Comparison of ENCODE assay signal across 9 cellular contexts in genomic region chr12:64660237-64661018, GRCh38. TPM values are rescaled to one million over a fixed set of nuclear protein-coding genes. Genes with fewer than 3 reads are reported as not detected.
DNase-seq lines count a peak whose midpoint lies in the region; ATAC-seq and TF ChIP-seq lines count a peak whose summit lies in the region.
"Had no signal": no experiment of that assay in that cellular context is flagged by ENCODE, and none has a peak within 500 bp of the region (broad histone marks: within the 10 kb centered on the region; RNA-seq: fewer than 3 reads in every experiment).

No MANE protein-coding gene starts in this region.

- H3K36me3 ChIP-seq in breast epithelium (no peaks in the 10 kb centered on the region), thoracic aorta (no peaks in the 10 kb centered on the region)

- no peaks in the 10 kb centered on the region for H3K9me3 Mint-ChIP-seq in MCF 10A (ENCODE audit: unreplicated experiment)
- peaks cover 4% of the 10 kb centered on the region for H3K9me3 Mint-ChIP-seq in T-helper 1 cell treated with Interleukin-12 subunit alpha and Interleukin-12 subunit beta and Interleukin-4 antibody, amounts not matched to agents 30 μg/mL and 1 μg/mL, for 36 hours

- no peaks in the 10 kb centered on the region for H3K27me3 Mint-ChIP-seq in MCF 10A (ENCODE audit: insufficient read depth, unreplicated experiment)
- no peaks in the 10 kb centered on the region for H3K27me3 Mint-ChIP-seq in T-helper 1 cell treated with Interleukin-12 subunit alpha and Interleukin-12 subunit beta and Interleukin-4 antibody, amounts not matched to agents 30 μg/mL and 1 μg/mL, for 36 hours (ENCODE audit: low read depth)

- H3K27ac Mint-ChIP-seq in MCF 10A (ENCODE audit: low read depth, unreplicated experiment), result peak overlapping the region; percentile 8
- H3K27ac Mint-ChIP-seq in T-helper 1 cell treated with Interleukin-12 subunit alpha and Interleukin-12 subunit beta and Interleukin-4 antibody, amounts not matched to agents 30 μg/mL and 1 μg/mL, for 36 hours, result peak overlapping the region; percentile 32

- H3K4me1 ChIP-seq in breast epithelium, result no peaks in the 10 kb centered on the region
- H3K4me1 ChIP-seq in thoracic aorta (ENCODE audit: control insufficient read depth in 1 of 2, low read depth in 2 of 2), result peaks cover 16 to 98% of the 10 kb centered on the region in 2 donors

- H3K4me1 Mint-ChIP-seq in MCF 10A (ENCODE audit: insufficient read depth, unreplicated experiment), result peaks cover 11% of the 10 kb centered on the region
- peaks cover 54% of the 10 kb centered on the region for H3K4me1 Mint-ChIP-seq in T-helper 1 cell treated with Interleukin-12 subunit alpha and Interleukin-12 subunit beta and Interleukin-4 antibody, amounts not matched to agents 30 μg/mL and 1 μg/mL, for 36 hours (ENCODE audit: low read depth)

- no peak for TF ChIP-seq POLR2A in breast epithelium (IDR thresholded peaks at IDR 0.05)

- H3K27ac ChIP-seq in breast epithelium (no peak overlapping the region), thoracic aorta (peak overlapping the region; percentile 19 to 58)

- ATAC-seq in HG02798 (IDR thresholded peaks at IDR 0.05; ENCODE audit: poor library complexity, unreplicated experiment), result peak; percentile 50
- no peak for ATAC-seq in thoracic aorta (ENCODE audit: insufficient number of reproducible peaks, low FRiP score, low read depth)
- ATAC-seq in GM19035 (IDR thresholded peaks at IDR 0.05; ENCODE audit: unreplicated experiment), result no peak

- no peaks in the 10 kb centered on the region for H3K27me3 ChIP-seq in breast epithelium
- H3K27me3 ChIP-seq in thoracic aorta (replicated peaks; ENCODE audit: insufficient read depth), result no peaks in the 10 kb centered on the region

- H3K4me3 ChIP-seq in breast epithelium (no peak overlapping the region), thoracic aorta (no peak overlapping the region)

- POLR2A ChIA-PET in MCF 10A (lab: Yijun Ruan, JAX), result interaction anchor here (0.6 to 1.9 kb wide), 6 partner anchors 9 to 52 kb away, joined by 3 to 9 read pairs (median 4); no protein-coding TSS in a partner anchor

- H3K4me3 Mint-ChIP-seq in MCF 10A (ENCODE audit: unreplicated experiment), result no peak overlapping the region
- H3K4me3 Mint-ChIP-seq in T-helper 1 cell treated with Interleukin-12 subunit alpha and Interleukin-12 subunit beta and Interleukin-4 antibody, amounts not matched to agents 30 μg/mL and 1 μg/mL, for 36 hours, result no peak overlapping the region

- CTCF ChIA-PET in MCF 10A (lab: Yijun Ruan, JAX), result interaction anchor here (0.5 to 1.4 kb wide), 4 partner anchors 9 to 117 kb away, joined by 3 to 5 read pairs (median 3); no protein-coding TSS in a partner anchor

- intact Hi-C loops in MCF 10A (cut with micrococcal nuclease) (no loop called here), breast epithelium (cut with DNase I; ENCODE audit: low total_unique reads) (no loop called here)

- TF ChIP-seq CTCF in MCF 10A (IDR thresholded peaks at IDR 0.05; ENCODE audit: unreplicated experiment) (no peak), breast epithelium (IDR thresholded peaks at IDR 0.05) (no peak), thoracic aorta (IDR thresholded peaks at IDR 0.05) (no peak)

- H3K9me3 ChIP-seq in breast epithelium, result no peaks in the 10 kb centered on the region
- H3K9me3 ChIP-seq in thoracic aorta, result no peaks in the 10 kb centered on the region

- H3K36me3 Mint-ChIP-seq in MCF 10A (ENCODE audit: insufficient read depth, unreplicated experiment), result peaks cover 9% of the 10 kb centered on the region
- H3K36me3 Mint-ChIP-seq in T-helper 1 cell treated with Interleukin-12 subunit alpha and Interleukin-12 subunit beta and Interleukin-4 antibody, amounts not matched to agents 30 μg/mL and 1 μg/mL, for 36 hours (ENCODE audit: low read depth), result peaks cover 29% of the 10 kb centered on the region

- BruUV-seq in MCF 10A (replicated peaks; lab: Mats Ljungman, UMichigan), result no TSS peak

- no peak for DNase-seq in MCF 10A (ENCODE audit: unreplicated experiment)
- no peak for DNase-seq in breast epithelium (ENCODE audit: low spot score in 2 of 2)
- no peak for DNase-seq in thoracic aorta (ENCODE audit: low spot score)
- no peak for DNase-seq in DMS 273 treated with DMSO at 0.1 percent for 48 hours (lab: John Stamatoyannopoulos, UW)
- no peak for DNase-seq in NCI-H2107 (lab: John Stamatoyannopoulos, UW)
- DNase-seq: NCI-H774 had no signal

RNA-seq across cellular contexts. Expression of gene RASSF3, which starts 50.1 kb away (rescaled TPM):
- total RNA-seq in MCF 10A (2022) (30.5 and 30.6 TPM in 2 replicates), breast epithelium (10 to 100 TPM; 23.4 to 28.4 (median 24.6) TPM), thoracic aorta (100 to 1,000 TPM; 126 to 149 TPM)

Comparison
In these comparisons a context has a peak if more than half of its experiments do, and no peak if none do; other contexts are left out.
1. H3K27ac ChIP-seq: peak in thoracic aorta (2 of 2); none in breast epithelium (0 of 2).